In the genomic region with DNA sequence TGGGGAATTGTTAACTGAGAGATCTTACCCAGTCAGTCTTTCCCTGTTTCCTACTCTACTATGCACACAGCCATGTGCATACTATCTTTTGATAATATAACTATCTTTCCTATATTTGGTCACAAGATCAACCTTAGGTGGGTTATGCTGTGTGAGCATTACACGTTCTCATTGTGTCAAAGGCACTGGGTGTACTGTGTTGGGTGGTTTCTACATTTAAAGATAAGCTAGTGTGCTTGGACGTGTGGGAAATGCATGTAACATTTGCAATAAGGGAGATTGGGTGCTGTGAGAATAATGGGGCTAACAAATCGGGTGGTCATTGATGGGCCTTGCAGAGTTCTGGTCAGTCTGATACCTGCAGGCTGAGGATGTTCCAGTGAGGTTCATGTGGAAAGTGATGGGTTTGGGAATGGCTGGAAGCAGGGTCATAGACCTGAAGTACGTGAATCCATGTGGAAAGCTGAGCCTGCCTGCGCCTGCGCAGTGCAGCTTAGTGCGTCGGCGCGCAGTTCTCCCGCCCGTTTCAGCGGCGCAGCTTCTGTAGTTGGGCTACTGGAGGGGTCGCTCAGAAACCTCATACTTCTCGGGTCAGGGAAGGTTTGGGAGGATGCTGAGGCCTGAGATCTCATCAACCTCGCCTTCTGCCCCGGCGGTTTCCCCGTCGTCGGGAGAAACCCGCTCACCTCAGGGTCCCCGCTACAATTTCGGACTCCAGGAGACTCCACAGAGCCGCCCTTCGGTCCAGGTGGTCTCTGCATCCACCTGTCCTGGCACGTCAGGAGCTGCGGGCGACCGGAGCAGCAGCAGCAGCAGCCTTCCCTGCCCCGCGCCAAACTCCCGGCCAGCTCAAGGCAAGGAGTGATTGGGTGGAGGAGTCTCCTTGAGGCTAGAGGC, we compare ENCODE assay signal across 1 cellular context.
TF ChIP-seq lines count a peak whose summit lies in the region.

A gene (plus strand): TSS at position 507 of the 897 bp plus-strand sequence. CDS start 104 bp downstream, at position 611.

TF ChIP-seq in K562, 482 proteins besides CTCF, POLR2A, EP300 and RAD21 (continued from another document and continues in another):
- TF ChIP-seq, protein P1, sequence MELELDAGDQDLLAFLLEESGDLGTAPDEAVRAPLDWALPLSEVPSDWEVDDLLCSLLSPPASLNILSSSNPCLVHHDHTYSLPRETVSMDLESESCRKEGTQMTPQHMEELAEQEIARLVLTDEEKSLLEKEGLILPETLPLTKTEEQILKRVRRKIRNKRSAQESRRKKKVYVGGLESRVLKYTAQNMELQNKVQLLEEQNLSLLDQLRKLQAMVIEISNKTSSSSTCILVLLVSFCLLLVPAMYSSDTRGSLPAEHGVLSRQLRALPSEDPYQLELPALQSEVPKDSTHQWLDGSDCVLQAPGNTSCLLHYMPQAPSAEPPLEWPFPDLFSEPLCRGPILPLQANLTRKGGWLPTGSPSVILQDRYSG (tag; conservative IDR thresholded peaks at IDR 0.05; ENCODE audit: low read depth), result no peak
- TF ChIP-seq, protein P2, sequence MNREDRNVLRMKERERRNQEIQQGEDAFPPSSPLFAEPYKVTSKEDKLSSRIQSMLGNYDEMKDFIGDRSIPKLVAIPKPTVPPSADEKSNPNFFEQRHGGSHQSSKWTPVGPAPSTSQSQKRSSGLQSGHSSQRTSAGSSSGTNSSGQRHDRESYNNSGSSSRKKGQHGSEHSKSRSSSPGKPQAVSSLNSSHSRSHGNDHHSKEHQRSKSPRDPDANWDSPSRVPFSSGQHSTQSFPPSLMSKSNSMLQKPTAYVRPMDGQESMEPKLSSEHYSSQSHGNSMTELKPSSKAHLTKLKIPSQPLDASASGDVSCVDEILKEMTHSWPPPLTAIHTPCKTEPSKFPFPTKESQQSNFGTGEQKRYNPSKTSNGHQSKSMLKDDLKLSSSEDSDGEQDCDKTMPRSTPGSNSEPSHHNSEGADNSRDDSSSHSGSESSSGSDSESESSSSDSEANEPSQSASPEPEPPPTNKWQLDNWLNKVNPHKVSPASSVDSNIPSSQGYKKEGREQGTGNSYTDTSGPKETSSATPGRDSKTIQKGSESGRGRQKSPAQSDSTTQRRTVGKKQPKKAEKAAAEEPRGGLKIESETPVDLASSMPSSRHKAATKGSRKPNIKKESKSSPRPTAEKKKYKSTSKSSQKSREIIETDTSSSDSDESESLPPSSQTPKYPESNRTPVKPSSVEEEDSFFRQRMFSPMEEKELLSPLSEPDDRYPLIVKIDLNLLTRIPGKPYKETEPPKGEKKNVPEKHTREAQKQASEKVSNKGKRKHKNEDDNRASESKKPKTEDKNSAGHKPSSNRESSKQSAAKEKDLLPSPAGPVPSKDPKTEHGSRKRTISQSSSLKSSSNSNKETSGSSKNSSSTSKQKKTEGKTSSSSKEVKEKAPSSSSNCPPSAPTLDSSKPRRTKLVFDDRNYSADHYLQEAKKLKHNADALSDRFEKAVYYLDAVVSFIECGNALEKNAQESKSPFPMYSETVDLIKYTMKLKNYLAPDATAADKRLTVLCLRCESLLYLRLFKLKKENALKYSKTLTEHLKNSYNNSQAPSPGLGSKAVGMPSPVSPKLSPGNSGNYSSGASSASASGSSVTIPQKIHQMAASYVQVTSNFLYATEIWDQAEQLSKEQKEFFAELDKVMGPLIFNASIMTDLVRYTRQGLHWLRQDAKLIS (CRISPR knock-in tag; IDR thresholded peaks at IDR 0.05), result no peak
- TF ChIP-seq ESRRA (IDR thresholded peaks at IDR 0.05; ENCODE audit: borderline replicate concordance, low read depth) (no peak), LARP7 (IDR thresholded peaks at IDR 0.05) (no peak), ZNF232 (CRISPR knock-in tag; IDR thresholded peaks at IDR 0.05) (no peak), MYC (IDR thresholded peaks at IDR 0.05; ENCODE audit: low read depth, low read length) (no peak; the same call in 1 of the 2 replicates), MYC (CRISPR knock-in tag; IDR thresholded peaks at IDR 0.05; ENCODE audit: borderline replicate concordance, low read depth) (no peak), NFXL1 (CRISPR knock-in tag; IDR thresholded peaks at IDR 0.05) (peak; percentile 83; the same call in 1 of the 2 replicates), MBD2 (IDR thresholded peaks at IDR 0.05; ENCODE audit: borderline replicate concordance, low read depth) (no peak), EWSR1 (IDR thresholded peaks at IDR 0.05; ENCODE audit: borderline replicate concordance, low read depth, partially characterized antibody) (peak; percentile 98), SAFB (IDR thresholded peaks at IDR 0.05; ENCODE audit: borderline replicate concordance, low read depth, low read length) (no peak), POU5F1 (IDR thresholded peaks at IDR 0.05; ENCODE audit: borderline replicate concordance, low read depth, low read length, partially characterized antibody) (no peak), FOXK2 (conservative IDR thresholded peaks at IDR 0.05 in 1 of 2, IDR thresholded peaks at IDR 0.05 in 1 of 2; ENCODE audit: low read depth in 2 of 2) (no peak; a peak in 1 of 4 replicates), MED1 (CRISPR knock-in tag; IDR thresholded peaks at IDR 0.05; ENCODE audit: borderline replicate concordance) (no peak), MEIS2 (IDR thresholded peaks at IDR 0.05; ENCODE audit: partially characterized antibody) (peak; percentile 79), CEBPB (tag; IDR thresholded peaks at IDR 0.05) (no peak), MXI1 (IDR thresholded peaks at IDR 0.05; ENCODE audit: low read depth, low read length) (0 out of 2 replicates have a peak, but pooled peaks have one; percentile 54), MAFG (tag; conservative IDR thresholded peaks at IDR 0.05) (no peak), FOS (IDR thresholded peaks at IDR 0.05; ENCODE audit: extremely low read depth, insufficient read length) (no peak), SIN3B (IDR thresholded peaks at IDR 0.05; ENCODE audit: low read depth) (no peak; the same call in 1 of the 2 replicates), ZNF830 (CRISPR knock-in tag; IDR thresholded peaks at IDR 0.05) (peak; percentile 91), ILK (tag; IDR thresholded peaks at IDR 0.05; ENCODE audit: borderline replicate concordance, low read depth) (no peak), SRSF9 (IDR thresholded peaks at IDR 0.05; ENCODE audit: borderline replicate concordance, low read depth, low read length) (no peak), CHD1 (IDR thresholded peaks at IDR 0.05; ENCODE audit: low read length) (no peak), NCOR1 (IDR thresholded peaks at IDR 0.05) (peak; percentile 60), NR2C2 (CRISPR knock-in tag; IDR thresholded peaks at IDR 0.05) (no peak; the same call in 1 of the 2 replicates), NR2C2 (tag; IDR thresholded peaks at IDR 0.05) (no peak), ZNF445 (CRISPR knock-in tag; IDR thresholded peaks at IDR 0.05; ENCODE audit: low read depth) (peak; percentile 22; the same call in 1 of the 2 replicates), NUFIP1 (IDR thresholded peaks at IDR 0.05; ENCODE audit: partially characterized antibody) (no peak), XRCC3 (IDR thresholded peaks at IDR 0.05) (no peak), ZC3H11A (IDR thresholded peaks at IDR 0.05; ENCODE audit: low read depth, low read length) (no peak), ZNF324 (CRISPR knock-in tag; IDR thresholded peaks at IDR 0.05) (no peak; the same call in none of the 2 replicates), TEAD4 (IDR thresholded peaks at IDR 0.05; ENCODE audit: low read length) (0 out of 2 replicates have a peak, but pooled peaks have one; percentile 13), TEAD4 (CRISPR knock-in tag; IDR thresholded peaks at IDR 0.05; ENCODE audit: borderline replicate concordance) (no peak), KLF16 (IDR thresholded peaks at IDR 0.05) (no peak)
- TF ChIP-seq, protein P3, sequence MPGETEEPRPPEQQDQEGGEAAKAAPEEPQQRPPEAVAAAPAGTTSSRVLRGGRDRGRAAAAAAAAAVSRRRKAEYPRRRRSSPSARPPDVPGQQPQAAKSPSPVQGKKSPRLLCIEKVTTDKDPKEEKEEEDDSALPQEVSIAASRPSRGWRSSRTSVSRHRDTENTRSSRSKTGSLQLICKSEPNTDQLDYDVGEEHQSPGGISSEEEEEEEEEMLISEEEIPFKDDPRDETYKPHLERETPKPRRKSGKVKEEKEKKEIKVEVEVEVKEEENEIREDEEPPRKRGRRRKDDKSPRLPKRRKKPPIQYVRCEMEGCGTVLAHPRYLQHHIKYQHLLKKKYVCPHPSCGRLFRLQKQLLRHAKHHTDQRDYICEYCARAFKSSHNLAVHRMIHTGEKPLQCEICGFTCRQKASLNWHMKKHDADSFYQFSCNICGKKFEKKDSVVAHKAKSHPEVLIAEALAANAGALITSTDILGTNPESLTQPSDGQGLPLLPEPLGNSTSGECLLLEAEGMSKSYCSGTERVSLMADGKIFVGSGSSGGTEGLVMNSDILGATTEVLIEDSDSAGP (CRISPR knock-in tag; IDR thresholded peaks at IDR 0.05), result peak; percentile 23; the same call in 1 of the 2 replicates
- TF ChIP-seq, protein P4, sequence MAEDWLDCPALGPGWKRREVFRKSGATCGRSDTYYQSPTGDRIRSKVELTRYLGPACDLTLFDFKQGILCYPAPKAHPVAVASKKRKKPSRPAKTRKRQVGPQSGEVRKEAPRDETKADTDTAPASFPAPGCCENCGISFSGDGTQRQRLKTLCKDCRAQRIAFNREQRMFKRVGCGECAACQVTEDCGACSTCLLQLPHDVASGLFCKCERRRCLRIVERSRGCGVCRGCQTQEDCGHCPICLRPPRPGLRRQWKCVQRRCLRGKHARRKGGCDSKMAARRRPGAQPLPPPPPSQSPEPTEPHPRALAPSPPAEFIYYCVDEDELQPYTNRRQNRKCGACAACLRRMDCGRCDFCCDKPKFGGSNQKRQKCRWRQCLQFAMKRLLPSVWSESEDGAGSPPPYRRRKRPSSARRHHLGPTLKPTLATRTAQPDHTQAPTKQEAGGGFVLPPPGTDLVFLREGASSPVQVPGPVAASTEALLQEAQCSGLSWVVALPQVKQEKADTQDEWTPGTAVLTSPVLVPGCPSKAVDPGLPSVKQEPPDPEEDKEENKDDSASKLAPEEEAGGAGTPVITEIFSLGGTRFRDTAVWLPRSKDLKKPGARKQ (CRISPR knock-in tag; IDR thresholded peaks at IDR 0.05), result no peak
- TF ChIP-seq, protein P5, sequence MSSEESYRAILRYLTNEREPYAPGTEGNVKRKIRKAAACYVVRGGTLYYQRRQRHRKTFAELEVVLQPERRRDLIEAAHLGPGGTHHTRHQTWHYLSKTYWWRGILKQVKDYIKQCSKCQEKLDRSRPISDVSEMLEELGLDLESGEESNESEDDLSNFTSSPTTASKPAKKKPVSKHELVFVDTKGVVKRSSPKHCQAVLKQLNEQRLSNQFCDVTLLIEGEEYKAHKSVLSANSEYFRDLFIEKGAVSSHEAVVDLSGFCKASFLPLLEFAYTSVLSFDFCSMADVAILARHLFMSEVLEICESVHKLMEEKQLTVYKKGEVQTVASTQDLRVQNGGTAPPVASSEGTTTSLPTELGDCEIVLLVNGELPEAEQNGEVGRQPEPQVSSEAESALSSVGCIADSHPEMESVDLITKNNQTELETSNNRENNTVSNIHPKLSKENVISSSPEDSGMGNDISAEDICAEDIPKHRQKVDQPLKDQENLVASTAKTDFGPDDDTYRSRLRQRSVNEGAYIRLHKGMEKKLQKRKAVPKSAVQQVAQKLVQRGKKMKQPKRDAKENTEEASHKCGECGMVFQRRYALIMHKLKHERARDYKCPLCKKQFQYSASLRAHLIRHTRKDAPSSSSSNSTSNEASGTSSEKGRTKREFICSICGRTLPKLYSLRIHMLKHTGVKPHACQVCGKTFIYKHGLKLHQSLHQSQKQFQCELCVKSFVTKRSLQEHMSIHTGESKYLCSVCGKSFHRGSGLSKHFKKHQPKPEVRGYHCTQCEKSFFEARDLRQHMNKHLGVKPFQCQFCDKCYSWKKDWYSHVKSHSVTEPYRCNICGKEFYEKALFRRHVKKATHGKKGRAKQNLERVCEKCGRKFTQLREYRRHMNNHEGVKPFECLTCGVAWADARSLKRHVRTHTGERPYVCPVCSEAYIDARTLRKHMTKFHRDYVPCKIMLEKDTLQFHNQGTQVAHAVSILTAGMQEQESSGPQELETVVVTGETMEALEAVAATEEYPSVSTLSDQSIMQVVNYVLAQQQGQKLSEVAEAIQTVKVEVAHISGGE (CRISPR knock-in tag; IDR thresholded peaks at IDR 0.05), result no peak
- TF ChIP-seq, protein P6, sequence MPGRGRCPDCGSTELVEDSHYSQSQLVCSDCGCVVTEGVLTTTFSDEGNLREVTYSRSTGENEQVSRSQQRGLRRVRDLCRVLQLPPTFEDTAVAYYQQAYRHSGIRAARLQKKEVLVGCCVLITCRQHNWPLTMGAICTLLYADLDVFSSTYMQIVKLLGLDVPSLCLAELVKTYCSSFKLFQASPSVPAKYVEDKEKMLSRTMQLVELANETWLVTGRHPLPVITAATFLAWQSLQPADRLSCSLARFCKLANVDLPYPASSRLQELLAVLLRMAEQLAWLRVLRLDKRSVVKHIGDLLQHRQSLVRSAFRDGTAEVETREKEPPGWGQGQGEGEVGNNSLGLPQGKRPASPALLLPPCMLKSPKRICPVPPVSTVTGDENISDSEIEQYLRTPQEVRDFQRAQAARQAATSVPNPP (IDR thresholded peaks at IDR 0.05; ENCODE audit: borderline replicate concordance, insufficient read depth, insufficient read length), result no peak
- TF ChIP-seq, protein P7, sequence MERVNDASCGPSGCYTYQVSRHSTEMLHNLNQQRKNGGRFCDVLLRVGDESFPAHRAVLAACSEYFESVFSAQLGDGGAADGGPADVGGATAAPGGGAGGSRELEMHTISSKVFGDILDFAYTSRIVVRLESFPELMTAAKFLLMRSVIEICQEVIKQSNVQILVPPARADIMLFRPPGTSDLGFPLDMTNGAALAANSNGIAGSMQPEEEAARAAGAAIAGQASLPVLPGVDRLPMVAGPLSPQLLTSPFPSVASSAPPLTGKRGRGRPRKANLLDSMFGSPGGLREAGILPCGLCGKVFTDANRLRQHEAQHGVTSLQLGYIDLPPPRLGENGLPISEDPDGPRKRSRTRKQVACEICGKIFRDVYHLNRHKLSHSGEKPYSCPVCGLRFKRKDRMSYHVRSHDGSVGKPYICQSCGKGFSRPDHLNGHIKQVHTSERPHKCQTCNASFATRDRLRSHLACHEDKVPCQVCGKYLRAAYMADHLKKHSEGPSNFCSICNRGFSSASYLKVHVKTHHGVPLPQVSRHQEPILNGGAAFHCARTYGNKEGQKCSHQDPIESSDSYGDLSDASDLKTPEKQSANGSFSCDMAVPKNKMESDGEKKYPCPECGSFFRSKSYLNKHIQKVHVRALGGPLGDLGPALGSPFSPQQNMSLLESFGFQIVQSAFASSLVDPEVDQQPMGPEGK (CRISPR knock-in tag; IDR thresholded peaks at IDR 0.05; ENCODE audit: borderline replicate concordance), result no peak
- TF ChIP-seq, protein P8, sequence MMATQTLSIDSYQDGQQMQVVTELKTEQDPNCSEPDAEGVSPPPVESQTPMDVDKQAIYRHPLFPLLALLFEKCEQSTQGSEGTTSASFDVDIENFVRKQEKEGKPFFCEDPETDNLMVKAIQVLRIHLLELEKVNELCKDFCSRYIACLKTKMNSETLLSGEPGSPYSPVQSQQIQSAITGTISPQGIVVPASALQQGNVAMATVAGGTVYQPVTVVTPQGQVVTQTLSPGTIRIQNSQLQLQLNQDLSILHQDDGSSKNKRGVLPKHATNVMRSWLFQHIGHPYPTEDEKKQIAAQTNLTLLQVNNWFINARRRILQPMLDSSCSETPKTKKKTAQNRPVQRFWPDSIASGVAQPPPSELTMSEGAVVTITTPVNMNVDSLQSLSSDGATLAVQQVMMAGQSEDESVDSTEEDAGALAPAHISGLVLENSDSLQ (IDR thresholded peaks at IDR 0.05), result no peak
- TF ChIP-seq, protein P9, sequence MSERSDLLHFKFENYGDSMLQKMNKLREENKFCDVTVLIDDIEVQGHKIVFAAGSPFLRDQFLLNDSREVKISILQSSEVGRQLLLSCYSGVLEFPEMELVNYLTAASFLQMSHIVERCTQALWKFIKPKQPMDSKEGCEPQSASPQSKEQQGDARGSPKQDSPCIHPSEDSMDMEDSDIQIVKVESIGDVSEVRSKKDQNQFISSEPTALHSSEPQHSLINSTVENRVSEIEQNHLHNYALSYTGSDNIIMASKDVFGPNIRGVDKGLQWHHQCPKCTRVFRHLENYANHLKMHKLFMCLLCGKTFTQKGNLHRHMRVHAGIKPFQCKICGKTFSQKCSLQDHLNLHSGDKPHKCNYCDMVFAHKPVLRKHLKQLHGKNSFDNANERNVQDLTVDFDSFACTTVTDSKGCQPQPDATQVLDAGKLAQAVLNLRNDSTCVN (CRISPR knock-in tag; IDR thresholded peaks at IDR 0.05), result peak; percentile 98
